Comparison of ENCODE assay signal across 1 cellular context in the genomic region with DNA sequence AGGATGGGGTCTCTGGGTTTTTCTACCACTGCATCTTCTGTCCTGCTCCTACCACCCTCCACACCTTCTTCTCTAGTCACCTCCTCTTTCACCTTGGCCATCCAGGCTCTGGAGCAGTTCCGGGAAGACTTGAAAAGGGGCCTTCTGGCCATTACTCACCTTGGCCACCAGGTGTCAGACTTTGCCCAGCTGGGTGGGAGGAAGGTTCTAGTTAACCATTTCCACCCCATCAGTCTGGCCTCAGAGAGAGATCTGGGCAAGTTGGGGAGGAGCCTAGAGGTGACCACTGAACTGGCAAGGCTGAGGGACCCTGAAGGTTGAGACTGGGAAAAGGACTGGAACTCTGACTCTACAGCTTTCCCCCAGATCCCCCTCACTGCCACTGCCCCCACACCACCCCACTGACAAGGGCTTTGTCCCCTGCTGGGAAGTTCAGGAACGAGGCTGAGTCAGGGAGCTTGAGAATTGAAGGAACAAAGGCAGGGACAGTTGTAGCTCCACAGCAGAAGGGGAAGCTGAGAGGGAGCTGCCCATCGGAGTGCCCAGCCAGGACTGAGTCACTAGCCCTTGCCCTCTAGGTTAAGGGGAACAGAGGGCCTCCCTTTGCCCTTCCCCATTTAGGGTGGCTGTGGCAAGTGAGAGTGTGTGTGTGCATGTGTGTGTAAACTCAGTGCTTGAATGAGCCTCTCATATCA.
TF ChIP-seq lines count a peak whose summit lies in the region.

No MANE protein-coding gene starts in this region.

TF ChIP-seq in GM12878, 131 proteins besides CTCF, POLR2A, EP300 and RAD21 (continued from another document and continues in another):
- TF ChIP-seq, protein P1, sequence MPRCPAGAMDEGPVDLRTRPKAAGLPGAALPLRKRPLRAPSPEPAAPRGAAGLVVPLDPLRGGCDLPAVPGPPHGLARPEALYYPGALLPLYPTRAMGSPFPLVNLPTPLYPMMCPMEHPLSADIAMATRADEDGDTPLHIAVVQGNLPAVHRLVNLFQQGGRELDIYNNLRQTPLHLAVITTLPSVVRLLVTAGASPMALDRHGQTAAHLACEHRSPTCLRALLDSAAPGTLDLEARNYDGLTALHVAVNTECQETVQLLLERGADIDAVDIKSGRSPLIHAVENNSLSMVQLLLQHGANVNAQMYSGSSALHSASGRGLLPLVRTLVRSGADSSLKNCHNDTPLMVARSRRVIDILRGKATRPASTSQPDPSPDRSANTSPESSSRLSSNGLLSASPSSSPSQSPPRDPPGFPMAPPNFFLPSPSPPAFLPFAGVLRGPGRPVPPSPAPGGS (IDR thresholded peaks at IDR 0.05; ENCODE audit: borderline replicate concordance, insufficient read depth, low read depth, low read length, poor library complexity, severe bottlenecking): no peak
- TF ChIP-seq ZNF622 (IDR thresholded peaks at IDR 0.05): no peak
- no peak for TF ChIP-seq PML (IDR thresholded peaks at IDR 0.05; ENCODE audit: low read length)
- TF ChIP-seq GABPA (IDR thresholded peaks at IDR 0.05; ENCODE audit: low read depth): no peak
- TF ChIP-seq JUNB (IDR thresholded peaks at IDR 0.05): no peak
- TF ChIP-seq SMC3 (IDR thresholded peaks at IDR 0.05; ENCODE audit: borderline replicate concordance, low read length): peak; percentile 98
- TF ChIP-seq, protein P2, sequence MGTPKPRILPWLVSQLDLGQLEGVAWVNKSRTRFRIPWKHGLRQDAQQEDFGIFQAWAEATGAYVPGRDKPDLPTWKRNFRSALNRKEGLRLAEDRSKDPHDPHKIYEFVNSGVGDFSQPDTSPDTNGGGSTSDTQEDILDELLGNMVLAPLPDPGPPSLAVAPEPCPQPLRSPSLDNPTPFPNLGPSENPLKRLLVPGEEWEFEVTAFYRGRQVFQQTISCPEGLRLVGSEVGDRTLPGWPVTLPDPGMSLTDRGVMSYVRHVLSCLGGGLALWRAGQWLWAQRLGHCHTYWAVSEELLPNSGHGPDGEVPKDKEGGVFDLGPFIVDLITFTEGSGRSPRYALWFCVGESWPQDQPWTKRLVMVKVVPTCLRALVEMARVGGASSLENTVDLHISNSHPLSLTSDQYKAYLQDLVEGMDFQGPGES (IDR thresholded peaks at IDR 0.05): peak; percentile 48; the same call in 1 of the 2 replicates
- peak; percentile 78 for TF ChIP-seq NBN (IDR thresholded peaks at IDR 0.05)
- TF ChIP-seq TCF12 (IDR thresholded peaks at IDR 0.05; ENCODE audit: low read depth, low read length): peak; percentile 70
- TF ChIP-seq RB1 (IDR thresholded peaks at IDR 0.05; ENCODE audit: borderline replicate concordance): peak; percentile 51; the same call in 1 of the 2 replicates
- no peak for TF ChIP-seq FOS (IDR thresholded peaks at IDR 0.05; ENCODE audit: borderline replicate concordance, extremely low read depth, insufficient read length)
- no peak for TF ChIP-seq SREBF1 (IDR thresholded peaks at IDR 0.05; ENCODE audit: low read length)
- TF ChIP-seq BCL11A (IDR thresholded peaks at IDR 0.05; ENCODE audit: low read depth, low read length): no peak
- TF ChIP-seq, protein P3, sequence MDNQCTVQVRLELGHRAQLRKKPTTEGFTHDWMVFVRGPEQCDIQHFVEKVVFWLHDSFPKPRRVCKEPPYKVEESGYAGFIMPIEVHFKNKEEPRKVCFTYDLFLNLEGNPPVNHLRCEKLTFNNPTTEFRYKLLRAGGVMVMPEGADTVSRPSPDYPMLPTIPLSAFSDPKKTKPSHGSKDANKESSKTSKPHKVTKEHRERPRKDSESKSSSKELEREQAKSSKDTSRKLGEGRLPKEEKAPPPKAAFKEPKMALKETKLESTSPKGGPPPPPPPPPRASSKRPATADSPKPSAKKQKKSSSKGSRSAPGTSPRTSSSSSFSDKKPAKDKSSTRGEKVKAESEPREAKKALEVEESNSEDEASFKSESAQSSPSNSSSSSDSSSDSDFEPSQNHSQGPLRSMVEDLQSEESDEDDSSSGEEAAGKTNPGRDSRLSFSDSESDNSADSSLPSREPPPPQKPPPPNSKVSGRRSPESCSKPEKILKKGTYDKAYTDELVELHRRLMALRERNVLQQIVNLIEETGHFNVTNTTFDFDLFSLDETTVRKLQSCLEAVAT (IDR thresholded peaks at IDR 0.05): peak; percentile 46; the same call in 1 of the 2 replicates
- TF ChIP-seq, protein P4, sequence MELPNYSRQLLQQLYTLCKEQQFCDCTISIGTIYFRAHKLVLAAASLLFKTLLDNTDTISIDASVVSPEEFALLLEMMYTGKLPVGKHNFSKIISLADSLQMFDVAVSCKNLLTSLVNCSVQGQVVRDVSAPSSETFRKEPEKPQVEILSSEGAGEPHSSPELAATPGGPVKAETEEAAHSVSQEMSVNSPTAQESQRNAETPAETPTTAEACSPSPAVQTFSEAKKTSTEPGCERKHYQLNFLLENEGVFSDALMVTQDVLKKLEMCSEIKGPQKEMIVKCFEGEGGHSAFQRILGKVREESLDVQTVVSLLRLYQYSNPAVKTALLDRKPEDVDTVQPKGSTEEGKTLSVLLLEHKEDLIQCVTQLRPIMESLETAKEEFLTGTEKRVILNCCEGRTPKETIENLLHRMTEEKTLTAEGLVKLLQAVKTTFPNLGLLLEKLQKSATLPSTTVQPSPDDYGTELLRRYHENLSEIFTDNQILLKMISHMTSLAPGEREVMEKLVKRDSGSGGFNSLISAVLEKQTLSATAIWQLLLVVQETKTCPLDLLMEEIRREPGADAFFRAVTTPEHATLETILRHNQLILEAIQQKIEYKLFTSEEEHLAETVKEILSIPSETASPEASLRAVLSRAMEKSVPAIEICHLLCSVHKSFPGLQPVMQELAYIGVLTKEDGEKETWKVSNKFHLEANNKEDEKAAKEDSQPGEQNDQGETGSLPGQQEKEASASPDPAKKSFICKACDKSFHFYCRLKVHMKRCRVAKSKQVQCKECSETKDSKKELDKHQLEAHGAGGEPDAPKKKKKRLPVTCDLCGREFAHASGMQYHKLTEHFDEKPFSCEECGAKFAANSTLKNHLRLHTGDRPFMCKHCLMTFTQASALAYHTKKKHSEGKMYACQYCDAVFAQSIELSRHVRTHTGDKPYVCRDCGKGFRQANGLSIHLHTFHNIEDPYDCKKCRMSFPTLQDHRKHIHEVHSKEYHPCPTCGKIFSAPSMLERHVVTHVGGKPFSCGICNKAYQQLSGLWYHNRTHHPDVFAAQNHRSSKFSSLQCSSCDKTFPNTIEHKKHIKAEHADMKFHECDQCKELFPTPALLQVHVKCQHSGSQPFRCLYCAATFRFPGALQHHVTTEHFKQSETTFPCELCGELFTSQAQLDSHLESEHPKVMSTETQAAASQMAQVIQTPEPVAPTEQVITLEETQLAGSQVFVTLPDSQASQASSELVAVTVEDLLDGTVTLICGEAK (IDR thresholded peaks at IDR 0.05; ENCODE audit: borderline replicate concordance): no peak
- TF ChIP-seq, protein P5, sequence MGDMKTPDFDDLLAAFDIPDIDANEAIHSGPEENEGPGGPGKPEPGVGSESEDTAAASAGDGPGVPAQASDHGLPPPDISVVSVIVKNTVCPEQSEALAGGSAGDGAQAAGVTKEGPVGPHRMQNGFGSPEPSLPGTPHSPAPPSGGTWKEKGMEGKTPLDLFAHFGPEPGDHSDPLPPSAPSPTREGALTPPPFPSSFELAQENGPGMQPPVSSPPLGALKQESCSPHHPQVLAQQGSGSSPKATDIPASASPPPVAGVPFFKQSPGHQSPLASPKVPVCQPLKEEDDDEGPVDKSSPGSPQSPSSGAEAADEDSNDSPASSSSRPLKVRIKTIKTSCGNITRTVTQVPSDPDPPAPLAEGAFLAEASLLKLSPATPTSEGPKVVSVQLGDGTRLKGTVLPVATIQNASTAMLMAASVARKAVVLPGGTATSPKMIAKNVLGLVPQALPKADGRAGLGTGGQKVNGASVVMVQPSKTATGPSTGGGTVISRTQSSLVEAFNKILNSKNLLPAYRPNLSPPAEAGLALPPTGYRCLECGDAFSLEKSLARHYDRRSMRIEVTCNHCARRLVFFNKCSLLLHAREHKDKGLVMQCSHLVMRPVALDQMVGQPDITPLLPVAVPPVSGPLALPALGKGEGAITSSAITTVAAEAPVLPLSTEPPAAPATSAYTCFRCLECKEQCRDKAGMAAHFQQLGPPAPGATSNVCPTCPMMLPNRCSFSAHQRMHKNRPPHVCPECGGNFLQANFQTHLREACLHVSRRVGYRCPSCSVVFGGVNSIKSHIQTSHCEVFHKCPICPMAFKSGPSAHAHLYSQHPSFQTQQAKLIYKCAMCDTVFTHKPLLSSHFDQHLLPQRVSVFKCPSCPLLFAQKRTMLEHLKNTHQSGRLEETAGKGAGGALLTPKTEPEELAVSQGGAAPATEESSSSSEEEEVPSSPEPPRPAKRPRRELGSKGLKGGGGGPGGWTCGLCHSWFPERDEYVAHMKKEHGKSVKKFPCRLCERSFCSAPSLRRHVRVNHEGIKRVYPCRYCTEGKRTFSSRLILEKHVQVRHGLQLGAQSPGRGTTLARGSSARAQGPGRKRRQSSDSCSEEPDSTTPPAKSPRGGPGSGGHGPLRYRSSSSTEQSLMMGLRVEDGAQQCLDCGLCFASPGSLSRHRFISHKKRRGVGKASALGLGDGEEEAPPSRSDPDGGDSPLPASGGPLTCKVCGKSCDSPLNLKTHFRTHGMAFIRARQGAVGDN (IDR thresholded peaks at IDR 0.05): no peak
- no peak for TF ChIP-seq TAF1 (IDR thresholded peaks at IDR 0.05; ENCODE audit: borderline replicate concordance, low read depth, low read length)
- no peak for TF ChIP-seq ZSCAN29 (IDR thresholded peaks at IDR 0.05)
- TF ChIP-seq MEF2A (IDR thresholded peaks at IDR 0.05; ENCODE audit: insufficient read depth, low read depth, low read length): peak; percentile 46; the same call in 1 of the 2 replicates
- TF ChIP-seq RBBP5 (conservative IDR thresholded peaks at IDR 0.05): no peak
- no peak for TF ChIP-seq EZH2 (IDR thresholded peaks at IDR 0.05; ENCODE audit: borderline replicate concordance, control insufficient read depth, low read depth, low read length)
- peak; percentile 85; the same call in 1 of the 2 replicates for TF ChIP-seq SMARCA5 (IDR thresholded peaks at IDR 0.05)
- TF ChIP-seq MYB (IDR thresholded peaks at IDR 0.05; ENCODE audit: borderline replicate concordance, low read depth, low read length): no peak
- TF ChIP-seq CREB1 (IDR thresholded peaks at IDR 0.05; ENCODE audit: low read depth): no peak
- no peak for TF ChIP-seq KLF5 (IDR thresholded peaks at IDR 0.05; ENCODE audit: partially characterized antibody)
- TF ChIP-seq IRF4 (IDR thresholded peaks at IDR 0.05; ENCODE audit: low read depth, low read length): peak; percentile 61; the same call in 1 of the 2 replicates
- no peak for TF ChIP-seq FOXK2 (IDR thresholded peaks at IDR 0.05)
- TF ChIP-seq, protein P6, sequence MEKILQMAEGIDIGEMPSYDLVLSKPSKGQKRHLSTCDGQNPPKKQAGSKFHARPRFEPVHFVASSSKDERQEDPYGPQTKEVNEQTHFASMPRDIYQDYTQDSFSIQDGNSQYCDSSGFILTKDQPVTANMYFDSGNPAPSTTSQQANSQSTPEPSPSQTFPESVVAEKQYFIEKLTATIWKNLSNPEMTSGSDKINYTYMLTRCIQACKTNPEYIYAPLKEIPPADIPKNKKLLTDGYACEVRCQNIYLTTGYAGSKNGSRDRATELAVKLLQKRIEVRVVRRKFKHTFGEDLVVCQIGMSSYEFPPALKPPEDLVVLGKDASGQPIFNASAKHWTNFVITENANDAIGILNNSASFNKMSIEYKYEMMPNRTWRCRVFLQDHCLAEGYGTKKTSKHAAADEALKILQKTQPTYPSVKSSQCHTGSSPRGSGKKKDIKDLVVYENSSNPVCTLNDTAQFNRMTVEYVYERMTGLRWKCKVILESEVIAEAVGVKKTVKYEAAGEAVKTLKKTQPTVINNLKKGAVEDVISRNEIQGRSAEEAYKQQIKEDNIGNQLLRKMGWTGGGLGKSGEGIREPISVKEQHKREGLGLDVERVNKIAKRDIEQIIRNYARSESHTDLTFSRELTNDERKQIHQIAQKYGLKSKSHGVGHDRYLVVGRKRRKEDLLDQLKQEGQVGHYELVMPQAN (conservative IDR thresholded peaks at IDR 0.05): no peak
- TF ChIP-seq, protein P7, sequence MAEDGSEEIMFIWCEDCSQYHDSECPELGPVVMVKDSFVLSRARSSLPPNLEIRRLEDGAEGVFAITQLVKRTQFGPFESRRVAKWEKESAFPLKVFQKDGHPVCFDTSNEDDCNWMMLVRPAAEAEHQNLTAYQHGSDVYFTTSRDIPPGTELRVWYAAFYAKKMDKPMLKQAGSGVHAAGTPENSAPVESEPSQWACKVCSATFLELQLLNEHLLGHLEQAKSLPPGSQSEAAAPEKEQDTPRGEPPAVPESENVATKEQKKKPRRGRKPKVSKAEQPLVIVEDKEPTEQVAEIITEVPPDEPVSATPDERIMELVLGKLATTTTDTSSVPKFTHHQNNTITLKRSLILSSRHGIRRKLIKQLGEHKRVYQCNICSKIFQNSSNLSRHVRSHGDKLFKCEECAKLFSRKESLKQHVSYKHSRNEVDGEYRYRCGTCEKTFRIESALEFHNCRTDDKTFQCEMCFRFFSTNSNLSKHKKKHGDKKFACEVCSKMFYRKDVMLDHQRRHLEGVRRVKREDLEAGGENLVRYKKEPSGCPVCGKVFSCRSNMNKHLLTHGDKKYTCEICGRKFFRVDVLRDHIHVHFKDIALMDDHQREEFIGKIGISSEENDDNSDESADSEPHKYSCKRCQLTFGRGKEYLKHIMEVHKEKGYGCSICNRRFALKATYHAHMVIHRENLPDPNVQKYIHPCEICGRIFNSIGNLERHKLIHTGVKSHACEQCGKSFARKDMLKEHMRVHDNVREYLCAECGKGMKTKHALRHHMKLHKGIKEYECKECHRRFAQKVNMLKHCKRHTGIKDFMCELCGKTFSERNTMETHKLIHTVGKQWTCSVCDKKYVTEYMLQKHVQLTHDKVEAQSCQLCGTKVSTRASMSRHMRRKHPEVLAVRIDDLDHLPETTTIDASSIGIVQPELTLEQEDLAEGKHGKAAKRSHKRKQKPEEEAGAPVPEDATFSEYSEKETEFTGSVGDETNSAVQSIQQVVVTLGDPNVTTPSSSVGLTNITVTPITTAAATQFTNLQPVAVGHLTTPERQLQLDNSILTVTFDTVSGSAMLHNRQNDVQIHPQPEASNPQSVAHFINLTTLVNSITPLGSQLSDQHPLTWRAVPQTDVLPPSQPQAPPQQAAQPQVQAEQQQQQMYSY (CRISPR knock-in tag; IDR thresholded peaks at IDR 0.05): no peak
- no peak for TF ChIP-seq FOXM1 (IDR thresholded peaks at IDR 0.05; ENCODE audit: low read depth, low read length)
- no peak for TF ChIP-seq NFIC (IDR thresholded peaks at IDR 0.05; ENCODE audit: low read depth, low read length)
- TF ChIP-seq, protein P8, sequence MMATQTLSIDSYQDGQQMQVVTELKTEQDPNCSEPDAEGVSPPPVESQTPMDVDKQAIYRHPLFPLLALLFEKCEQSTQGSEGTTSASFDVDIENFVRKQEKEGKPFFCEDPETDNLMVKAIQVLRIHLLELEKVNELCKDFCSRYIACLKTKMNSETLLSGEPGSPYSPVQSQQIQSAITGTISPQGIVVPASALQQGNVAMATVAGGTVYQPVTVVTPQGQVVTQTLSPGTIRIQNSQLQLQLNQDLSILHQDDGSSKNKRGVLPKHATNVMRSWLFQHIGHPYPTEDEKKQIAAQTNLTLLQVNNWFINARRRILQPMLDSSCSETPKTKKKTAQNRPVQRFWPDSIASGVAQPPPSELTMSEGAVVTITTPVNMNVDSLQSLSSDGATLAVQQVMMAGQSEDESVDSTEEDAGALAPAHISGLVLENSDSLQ (IDR thresholded peaks at IDR 0.05): no peak
